8 cellular contexts compared by ENCODE assay signal in the genomic region with DNA sequence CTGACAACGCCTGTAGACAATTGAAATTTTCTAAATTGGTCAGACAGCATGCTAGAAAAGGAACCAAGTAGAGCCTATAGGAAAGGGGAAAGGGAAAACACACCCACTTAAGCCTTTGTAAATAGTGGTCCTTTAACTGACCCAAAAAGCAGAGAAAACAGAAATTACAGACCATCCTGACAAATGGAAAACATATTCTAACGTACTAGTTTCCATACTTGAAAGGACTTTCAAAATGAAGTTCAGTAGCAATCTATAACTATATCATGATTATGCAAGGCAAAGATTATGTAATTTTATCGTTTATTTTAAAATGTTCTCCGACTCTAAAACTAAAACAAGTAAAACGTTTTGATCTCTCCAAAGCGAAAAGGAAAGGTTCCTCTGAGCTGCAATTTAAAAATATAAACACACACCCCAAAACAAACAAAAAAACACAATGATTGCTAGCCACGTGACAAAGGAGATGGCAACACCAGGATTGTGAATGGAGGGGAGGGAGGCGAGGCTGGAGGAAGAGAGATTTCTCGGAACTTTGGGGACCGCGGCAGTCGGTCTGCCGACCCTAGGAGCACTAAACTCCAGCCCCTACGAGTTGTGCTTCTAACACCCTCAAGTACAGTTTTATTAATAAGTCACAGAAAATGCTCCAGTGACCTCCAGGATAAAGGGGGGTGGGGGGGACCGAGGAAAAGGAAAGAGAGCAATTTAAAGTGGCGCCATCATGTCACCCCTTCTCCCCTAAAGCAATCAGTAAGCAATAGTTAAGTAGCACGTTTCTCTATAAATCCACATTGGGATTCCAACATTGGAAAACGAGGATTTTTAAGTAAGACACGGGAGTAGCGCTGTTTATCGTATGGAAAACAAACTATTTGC. TPM values are rescaled to one million over a fixed set of nuclear protein-coding genes. Genes with fewer than 3 reads are reported as not detected.
DNase-seq lines count a peak whose midpoint lies in the region; ATAC-seq and TF ChIP-seq lines count a peak whose summit lies in the region.

No MANE protein-coding gene starts in this region.

- H3K4me3 ChIP-seq in MG63 (peak overlapping the region; percentile 93), endocrine pancreas (ENCODE audit: control insufficient read depth, insufficient read depth, low read length) (peak overlapping the region; percentile 98), mucosa of rectum (ENCODE audit: low read length in 2 of 2) (peak overlapping the region; percentile 98 to 99), vagina (peak overlapping the region; percentile 72 to 98)

- no peaks in the 10 kb centered on the region for H3K9me3 Mint-ChIP-seq in T-helper 1 cell treated with Interleukin-12 subunit alpha and Interleukin-12 subunit beta and Interleukin-4 antibody, amounts not matched to agents 30 μg/mL and 1 μg/mL, for 36 hours

- intact Hi-C loops in vagina (cut with DNase I) = loop anchor here (5.0 kb wide), 1 partner anchor 144 kb away; no protein-coding TSS in a partner anchor

- H3K4me3 Mint-ChIP-seq in T-helper 1 cell treated with Interleukin-12 subunit alpha and Interleukin-12 subunit beta and Interleukin-4 antibody, amounts not matched to agents 30 μg/mL and 1 μg/mL, for 36 hours = peak overlapping the region; percentile 88

- no peak for ATAC-seq in GM21529 (IDR thresholded peaks at IDR 0.05; ENCODE audit: unreplicated experiment)

- peak; percentile 52 for DNase-seq in activated CD4-positive, alpha-beta T cell treated with anti-CD3 and anti-CD28 coated beads for 48 hours
- no peak for DNase-seq in activated CD4-positive, alpha-beta T cell treated with anti-CD3 and anti-CD28 coated beads, Interleukin-2, amount 50 U/mL, for 4 hours
- DNase-seq in MG63 (peak; percentile 25), vagina (ENCODE audit: extremely low spot score in 2 of 2) (no peak)

- TF ChIP-seq POLR2A in vagina (IDR thresholded peaks at IDR 0.05) = no peak

- H3K4me1 ChIP-seq in endocrine pancreas (ENCODE audit: control insufficient read depth, insufficient read depth, low read length) (peaks cover 35% of the 10 kb centered on the region), mucosa of rectum (ENCODE audit: control insufficient read depth in 2 of 2, insufficient read depth in 2 of 2, low read length in 2 of 2) (peaks cover 61 to 67% of the 10 kb centered on the region in 2 donors), vagina (peaks cover 65% of the 10 kb centered on the region)

- no peak for TF ChIP-seq CTCF in vagina (IDR thresholded peaks at IDR 0.05)

- H3K9me3 ChIP-seq in MG63 (no peaks in the 10 kb centered on the region), endocrine pancreas (ENCODE audit: control insufficient read depth, low read length) (no peaks in the 10 kb centered on the region), mucosa of rectum (ENCODE audit: control insufficient read depth in 2 of 2, low read length in 2 of 2) (no peaks in the 10 kb centered on the region), vagina (no peaks in the 10 kb centered on the region)

- peak overlapping the region; percentile 98 for H3K27ac Mint-ChIP-seq in T-helper 1 cell treated with Interleukin-12 subunit alpha and Interleukin-12 subunit beta and Interleukin-4 antibody, amounts not matched to agents 30 μg/mL and 1 μg/mL, for 36 hours

- H3K27me3 Mint-ChIP-seq in T-helper 1 cell treated with Interleukin-12 subunit alpha and Interleukin-12 subunit beta and Interleukin-4 antibody, amounts not matched to agents 30 μg/mL and 1 μg/mL, for 36 hours (ENCODE audit: low read depth) = no peaks in the 10 kb centered on the region

- H3K27ac ChIP-seq in mucosa of rectum (ENCODE audit: low read depth in 2 of 2, low read length in 2 of 2) = peak overlapping the region; percentile 99
- H3K27ac ChIP-seq in vagina = peak overlapping the region; percentile 100

- H3K36me3 Mint-ChIP-seq in T-helper 1 cell treated with Interleukin-12 subunit alpha and Interleukin-12 subunit beta and Interleukin-4 antibody, amounts not matched to agents 30 μg/mL and 1 μg/mL, for 36 hours (ENCODE audit: low read depth) = peaks cover 11% of the 10 kb centered on the region

- H3K9ac ChIP-seq in endocrine pancreas (ENCODE audit: control insufficient read depth, insufficient read depth, low read length) (peak overlapping the region; percentile 98), mucosa of rectum (ENCODE audit: low read depth in 1 of 2, low read length in 2 of 2) (peak overlapping the region; percentile 97 to 99)

- H3K27me3 ChIP-seq in MG63 = no peaks in the 10 kb centered on the region
- no peaks in the 10 kb centered on the region for H3K27me3 ChIP-seq in endocrine pancreas (ENCODE audit: control insufficient read depth, insufficient read depth, low read length)
- no peaks in the 10 kb centered on the region for H3K27me3 ChIP-seq in mucosa of rectum (ENCODE audit: control insufficient read depth in 2 of 2, insufficient read depth in 2 of 2, low read length in 2 of 2)
- no peaks in the 10 kb centered on the region for H3K27me3 ChIP-seq in vagina

- peaks cover 54% of the 10 kb centered on the region for H3K4me1 Mint-ChIP-seq in T-helper 1 cell treated with Interleukin-12 subunit alpha and Interleukin-12 subunit beta and Interleukin-4 antibody, amounts not matched to agents 30 μg/mL and 1 μg/mL, for 36 hours (ENCODE audit: low read depth)

- H3K36me3 ChIP-seq in MG63 = peaks cover 3% of the 10 kb centered on the region
- no peaks in the 10 kb centered on the region for H3K36me3 ChIP-seq in endocrine pancreas (ENCODE audit: control insufficient read depth, insufficient read depth, low read length)
- peaks cover 0 to 3% of the 10 kb centered on the region in 2 donors for H3K36me3 ChIP-seq in mucosa of rectum (ENCODE audit: control insufficient read depth in 2 of 2, insufficient read depth in 2 of 2, low read length in 2 of 2)
- no peaks in the 10 kb centered on the region for H3K36me3 ChIP-seq in vagina

RNA-seq across cellular contexts. Expression of a gene that starts 1.7 kb away (rescaled TPM):
- total RNA-seq in MG63 (2014; rRNA removed; shearing (Covaris generic); ENCODE audit: low replicate concordance) = 15.2 and 23.8 TPM in 2 replicates
- 122 TPM for total RNA-seq in vagina

Comparison
In these comparisons a context has a peak if more than half of its experiments do, and no peak if none do; other contexts are left out.
1. DNase-seq: peak in activated CD4-positive, alpha-beta T cell treated with anti-CD3 and anti-CD28 coated beads for 48 hours (single experiment) and MG63 (single experiment); none in activated CD4-positive, alpha-beta T cell treated with anti-CD3 and anti-CD28 coated beads, Interleukin-2, amount 50 U/mL, for 4 hours (0 of 2) and vagina (0 of 2).
2. Peak in every context shown above with its lines, with median percentiles within 50 percentile points of each other: H3K4me3 ChIP-seq.